7 cellular contexts compared by ENCODE assay signal in genomic region chr11:130422251-130422995, GRCh38. TPM values are rescaled to one million over a fixed set of nuclear protein-coding genes. Genes with fewer than 3 reads are reported as not detected.
"Had no signal": no experiment of that assay in that cellular context is flagged by ENCODE, and none has a peak within 500 bp of the region (broad histone marks: within the 10 kb centered on the region; RNA-seq: fewer than 3 reads in every experiment).

No MANE protein-coding gene starts in this region.

- H2AFZ ChIP-seq: GM23338 had no signal

- H3K27ac Mint-ChIP-seq: GM23338, IgD-negative memory B cell had no signal

- H3K36me3 Mint-ChIP-seq: IgD-negative memory B cell had no signal

- ATAC-seq: GM23338, HCT116 had no signal

- H3K4me3 ChIP-seq: GM23338, HAP-1 had no signal

- H3K36me3 ChIP-seq: HAP-1 had no signal

- H3K4me1 ChIP-seq: HAP-1 had no signal

- H3K9me3 ChIP-seq: HAP-1 had no signal

- H3K4me2 ChIP-seq: GM23338, KMS-11 had no signal

- H3K27ac ChIP-seq: KMS-11 had no signal

- H3K9me3 Mint-ChIP-seq: GM23338, IgD-negative memory B cell had no signal

- DNase-seq: KBM-7 had no signal

- H3K9ac ChIP-seq: KMS-11 had no signal

- H3K4me3 Mint-ChIP-seq: GM23338, IgD-negative memory B cell had no signal

RNA-seq across cellular contexts. Expression of gene ADAMTS8, which starts 6.0 kb away (rescaled TPM):
- total RNA-seq: HT-29 had no signal
- polyA plus RNA-seq: IgD-negative memory B cell had no signal

RNA-seq across cellular contexts. Expression of gene ADAMTS15, which starts 26.0 kb away (rescaled TPM):
- total RNA-seq: HT-29 had no signal
- polyA plus RNA-seq: IgD-negative memory B cell had no signal
